Comparison of ENCODE assay signal across 14 cellular contexts in genomic region chr7:50156746-50157145, GRCh38.
DNase-seq lines count a peak whose midpoint lies in the region; ATAC-seq and TF ChIP-seq lines count a peak whose summit lies in the region.
"Had no signal": no experiment of that assay in that cellular context is flagged by ENCODE, and none has a peak within 500 bp of the region (broad histone marks: within the 10 kb centered on the region; RNA-seq: fewer than 3 reads in every experiment).

No MANE protein-coding gene starts in this region.

- H3K36me3 ChIP-seq in MM.1S (replicated peaks; ENCODE audit: insufficient read depth, low read length), result no peaks in the 10 kb centered on the region
- H3K36me3 ChIP-seq: left lung, pancreas, transverse colon had no signal

- H3K4me1 Mint-ChIP-seq in activated CD8-positive, alpha-beta memory T cell treated with anti-CD3 and anti-CD28 coated beads, Interleukin-2, amount 10 ng/mL, durations not matched to agents 7 days and 5 days, result peaks cover 18% of the 10 kb centered on the region
- H3K4me1 Mint-ChIP-seq in activated CD4-positive, alpha-beta memory T cell treated with anti-CD3 and anti-CD28 coated beads for 36 hours (ENCODE audit: low read depth), result peaks cover 34% of the 10 kb centered on the region
- H3K4me1 Mint-ChIP-seq in naive thymus-derived CD8-positive, alpha-beta T cell, result peaks cover 17 to 41% (median 21%) of the 10 kb centered on the region in 4 donors
- H3K4me1 Mint-ChIP-seq in chondrocyte (ENCODE audit: low read depth), result no peaks in the 10 kb centered on the region

- no peak overlapping the region for H3K9ac ChIP-seq in MM.1S (ENCODE audit: low read length)
- H3K9ac ChIP-seq: KMS-11 had no signal

- CTCF ChIA-PET in activated CD8-positive, alpha-beta memory T cell treated with anti-CD3 and anti-CD28 coated beads, Interleukin-2, amount 10 ng/mL, durations not matched to agents 7 days and 5 days (lab: Charles Lee), result interaction anchor here (0.6 to 2.7 kb wide), 6 partner anchors 15 to 985 kb away, joined by 3 to 8 read pairs (median 3); no protein-coding TSS in a partner anchor
- CTCF ChIA-PET in activated CD4-positive, alpha-beta memory T cell treated with anti-CD3 and anti-CD28 coated beads for 36 hours (lab: Charles Lee), result interaction anchor here (0.9 to 2.2 kb wide), 8 partner anchors 9 to 1006 kb away, joined by 3 to 14 read pairs (median 4); no protein-coding TSS in a partner anchor

- no peak overlapping the region for H3K4me2 ChIP-seq in MM.1S (ENCODE audit: low read depth, low read length)
- H3K4me2 ChIP-seq: KMS-11 had no signal

- peak overlapping the region; percentile 44 for H3K27ac Mint-ChIP-seq in activated CD8-positive, alpha-beta memory T cell treated with anti-CD3 and anti-CD28 coated beads, Interleukin-2, amount 10 ng/mL, durations not matched to agents 7 days and 5 days
- H3K27ac Mint-ChIP-seq in activated CD4-positive, alpha-beta memory T cell treated with anti-CD3 and anti-CD28 coated beads for 36 hours, result peak overlapping the region; percentile 70
- peak overlapping the region in 9 of 10 donors; percentile 15 to 93 (median 72) for H3K27ac Mint-ChIP-seq in naive thymus-derived CD8-positive, alpha-beta T cell
- no peak overlapping the region for H3K27ac Mint-ChIP-seq in chondrocyte (ENCODE audit: unreplicated experiment)

- POLR2A ChIA-PET in activated CD4-positive, alpha-beta memory T cell treated with anti-CD3 and anti-CD28 coated beads for 36 hours (lab: Charles Lee), result interaction anchor here (0.6 to 1.6 kb wide), 3 partner anchors 8 to 212 kb away, joined by 3 to 5 read pairs (median 3); no protein-coding TSS in a partner anchor
- POLR2A ChIA-PET in naive thymus-derived CD8-positive, alpha-beta T cell (lab: Charles Lee), result interaction anchor here (0.6 to 1.5 kb wide), 4 partner anchors 10 to 261 kb away, joined by 3 to 5 read pairs (median 4); no protein-coding TSS in a partner anchor

- no peaks in the 10 kb centered on the region for H3K27me3 ChIP-seq in MM.1S (replicated peaks; ENCODE audit: insufficient read depth, low read length)
- H3K27me3 ChIP-seq: pancreas, transverse colon had no signal

- no peaks in the 10 kb centered on the region for H4K20me1 ChIP-seq in MM.1S (ENCODE audit: insufficient read depth, low read length)

- TF ChIP-seq CTCF in MM.1S (IDR thresholded peaks at IDR 0.05; ENCODE audit: low read length) (no peak), chondrocyte (IDR thresholded peaks at IDR 0.05) (no peak)

- peaks cover 10% of the 10 kb centered on the region; the same call in 1 of the 2 replicates for H3K4me1 ChIP-seq in MM.1S (ENCODE audit: low read length)
- H3K4me1 ChIP-seq: left lung, pancreas, transverse colon had no signal

- peaks cover 2% of the 10 kb centered on the region for H3K36me3 Mint-ChIP-seq in activated CD8-positive, alpha-beta memory T cell treated with anti-CD3 and anti-CD28 coated beads, Interleukin-2, amount 10 ng/mL, durations not matched to agents 7 days and 5 days
- H3K36me3 Mint-ChIP-seq in activated CD4-positive, alpha-beta memory T cell treated with anti-CD3 and anti-CD28 coated beads for 36 hours, result no peaks in the 10 kb centered on the region
- H3K36me3 Mint-ChIP-seq in naive thymus-derived CD8-positive, alpha-beta T cell, result no peaks in the 10 kb centered on the region
- no peaks in the 10 kb centered on the region for H3K36me3 Mint-ChIP-seq in chondrocyte (ENCODE audit: low read depth)

- no peaks in the 10 kb centered on the region for H3F3A ChIP-seq in MM.1S (ENCODE audit: insufficient read depth, low read length)

- no peaks in the 10 kb centered on the region for H3K9me3 Mint-ChIP-seq in activated CD8-positive, alpha-beta memory T cell treated with anti-CD3 and anti-CD28 coated beads, Interleukin-2, amount 10 ng/mL, durations not matched to agents 7 days and 5 days (ENCODE audit: low read depth)
- no peaks in the 10 kb centered on the region for H3K9me3 Mint-ChIP-seq in activated CD4-positive, alpha-beta memory T cell treated with anti-CD3 and anti-CD28 coated beads for 36 hours
- peaks cover 0 to 6% (median 0%) of the 10 kb centered on the region in 9 donors for H3K9me3 Mint-ChIP-seq in naive thymus-derived CD8-positive, alpha-beta T cell
- H3K9me3 Mint-ChIP-seq in chondrocyte (ENCODE audit: low read depth), result no peaks in the 10 kb centered on the region

- DNase-seq in activated CD8-positive, alpha-beta memory T cell treated with anti-CD3 and anti-CD28 coated beads, Interleukin-2, amount 10 ng/mL, durations not matched to agents 7 days and 5 days, result no peak
- DNase-seq in activated CD8-positive, alpha-beta memory T cell treated with anti-CD3 and anti-CD28 coated beads, Interleukin-2, amount 50 U/mL, for 4 hours, result no peak
- peak; percentile 64 for DNase-seq in KBM-7
- DNase-seq in activated CD4-positive, alpha-beta memory T cell treated with anti-CD3 and anti-CD28 coated beads for 36 hours, result no peak
- DNase-seq in naive thymus-derived CD8-positive, alpha-beta T cell, result no peak
- no peak for DNase-seq in MM.1S
- DNase-seq in DMS 273 (lab: John Stamatoyannopoulos, UW; ENCODE audit: unreplicated experiment), result no peak
- DNase-seq in chondrocyte (ENCODE audit: low spot score), result no peak
- DNase-seq: left lung, NCI-H1417 treated with DMSO at 0.1 percent for 48 hours, NCI-H345, pancreas, transverse colon had no signal

- intact Hi-C loops in activated CD4-positive, alpha-beta memory T cell treated with anti-CD3 and anti-CD28 coated beads for 36 hours (cut with micrococcal nuclease), result loop anchor here (1.0 kb wide), 1 partner anchor 41 kb away; no protein-coding TSS in a partner anchor

- H2AFZ ChIP-seq in MM.1S (ENCODE audit: low read length), result no peak overlapping the region

- no peaks in the 10 kb centered on the region for H3K9me3 ChIP-seq in MM.1S (replicated peaks; ENCODE audit: insufficient read depth, low read length)
- H3K9me3 ChIP-seq: left lung, pancreas, transverse colon had no signal

- H3K4me3 ChIP-seq in MM.1S (ENCODE audit: low read length), result no peak overlapping the region
- H3K4me3 ChIP-seq: left lung, pancreas, transverse colon had no signal

- no peak overlapping the region for H3K27ac ChIP-seq in MM.1S (ENCODE audit: low read length)
- H3K27ac ChIP-seq: KMS-11, left lung, pancreas, transverse colon had no signal

- H3K4me3 Mint-ChIP-seq in activated CD8-positive, alpha-beta memory T cell treated with anti-CD3 and anti-CD28 coated beads, Interleukin-2, amount 10 ng/mL, durations not matched to agents 7 days and 5 days, result no peak overlapping the region
- H3K4me3 Mint-ChIP-seq in activated CD4-positive, alpha-beta memory T cell treated with anti-CD3 and anti-CD28 coated beads for 36 hours, result peak overlapping the region; percentile 49
- H3K4me3 Mint-ChIP-seq in naive thymus-derived CD8-positive, alpha-beta T cell, result peak overlapping the region in 8 of 10 donors; percentile 23 to 81 (median 65)
- H3K4me3 Mint-ChIP-seq in chondrocyte (ENCODE audit: unreplicated experiment), result no peak overlapping the region

- H3K9me2 ChIP-seq in MM.1S (replicated peaks; ENCODE audit: insufficient read depth, low read length), result no peaks in the 10 kb centered on the region

- in situ Hi-C loops in KBM-7 (cut with MboI; ENCODE audit: low pct_unique_long_range_greater_than_20kb, low sequenced_read_pairs), result no loop called here

- no peaks in the 10 kb centered on the region for H3K27me3 Mint-ChIP-seq in activated CD8-positive, alpha-beta memory T cell treated with anti-CD3 and anti-CD28 coated beads, Interleukin-2, amount 10 ng/mL, durations not matched to agents 7 days and 5 days
- H3K27me3 Mint-ChIP-seq in activated CD4-positive, alpha-beta memory T cell treated with anti-CD3 and anti-CD28 coated beads for 36 hours, result no peaks in the 10 kb centered on the region
- H3K27me3 Mint-ChIP-seq in naive thymus-derived CD8-positive, alpha-beta T cell, result no peaks in the 10 kb centered on the region
- H3K27me3 Mint-ChIP-seq in chondrocyte (ENCODE audit: low read depth), result peaks cover 4% of the 10 kb centered on the region

- no peak for ATAC-seq in activated CD8-positive, alpha-beta memory T cell treated with anti-CD3 and anti-CD28 coated beads, Interleukin-2, amount 10 ng/mL, durations not matched to agents 7 days and 5 days
- peak; percentile 14 to 30 for ATAC-seq in naive thymus-derived CD8-positive, alpha-beta T cell
- ATAC-seq: left lung, pancreas had no signal

- H3K79me2 ChIP-seq in MM.1S (ENCODE audit: low read length), result no peaks in the 10 kb centered on the region

Comparison
In these comparisons a context has a peak if more than half of its experiments do, and no peak if none do; other contexts are left out.
1. H3K4me3 Mint-ChIP-seq: peak in activated CD4-positive, alpha-beta memory T cell treated with anti-CD3 and anti-CD28 coated beads for 36 hours (single experiment) and naive thymus-derived CD8-positive, alpha-beta T cell (8 of 10); none in activated CD8-positive, alpha-beta memory T cell treated with anti-CD3 and anti-CD28 coated beads, Interleukin-2, amount 10 ng/mL, durations not matched to agents 7 days and 5 days (single experiment) and chondrocyte (single experiment).